In genomic region chr22:18896038-18896657, GRCh38 we compare ENCODE assay signal across 3 cellular contexts. TPM values are rescaled to one million over a fixed set of nuclear protein-coding genes. Genes with fewer than 3 reads are reported as not detected.
"Had no signal": no experiment of that assay in that cellular context is flagged by ENCODE, and none has a peak within 500 bp of the region (broad histone marks: within the 10 kb centered on the region; RNA-seq: fewer than 3 reads in every experiment).

No MANE protein-coding gene starts in this region.

RNA-seq across cellular contexts. Expression of gene DGCR6, which starts 10.0 kb away (rescaled TPM):
- total RNA-seq: ascending aorta had no signal

RNA-seq across cellular contexts. Expression of gene PRODH, which starts 39.9 kb away (rescaled TPM):
- total RNA-seq: natural killer cell treated with Interleukin-12 subunit alpha and Interleukin-12 subunit beta and Interleukin-15 and Interleukin-18, amount 100 ng/mL, for 72 hours had no signal
- polyA plus RNA-seq: smooth muscle cell had no signal
